ENCODE assay signal across 9 cellular contexts in the genomic region with DNA sequence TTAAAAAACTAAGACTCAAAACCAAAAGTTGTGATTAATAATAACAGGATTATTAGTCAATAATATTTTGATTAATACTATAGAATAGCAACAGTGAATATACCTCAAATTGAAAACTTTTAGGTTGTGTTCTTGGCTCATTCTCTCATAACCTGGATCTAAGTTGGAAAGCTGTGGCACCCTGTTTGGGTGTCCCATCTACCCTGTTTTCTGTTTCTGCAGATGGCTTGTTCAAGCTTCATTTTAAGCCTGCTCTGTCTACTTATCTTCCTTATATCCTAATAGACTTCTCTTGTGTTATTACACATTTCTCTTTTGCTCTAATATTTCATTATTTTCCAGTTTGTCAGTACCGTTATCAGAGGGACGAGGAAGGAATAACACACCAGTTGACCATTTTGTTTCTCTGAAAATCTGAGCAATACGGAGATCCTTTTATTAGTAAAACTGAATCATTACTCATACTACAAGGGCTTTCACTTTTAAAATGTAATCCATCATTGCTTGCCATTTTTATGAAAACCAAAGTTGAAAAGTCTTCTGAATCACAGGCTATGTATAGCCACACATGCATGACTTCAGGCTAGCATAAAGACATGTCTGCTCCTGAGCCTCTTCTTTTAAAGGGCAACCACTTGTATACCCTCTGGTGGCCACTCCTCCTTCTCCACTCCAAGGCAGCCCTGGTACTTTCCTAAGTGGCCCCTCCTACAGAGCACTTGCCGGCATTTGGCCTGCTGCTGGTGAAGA. TPM values are rescaled to one million over a fixed set of nuclear protein-coding genes. Genes with fewer than 3 reads are reported as not detected.
A peak's percentile ranks its signal among the peaks of the same experiment; 100 is the strongest.
DNase-seq lines count a peak whose midpoint lies in the region; ATAC-seq, FAIRE-seq and TF ChIP-seq lines count a peak whose summit lies in the region.
"Had no signal": no experiment of that assay in that cellular context is flagged by ENCODE, and none has a peak within 500 bp of the region (broad histone marks: within the 10 kb centered on the region; RNA-seq: fewer than 3 reads in every experiment).

No MANE protein-coding gene starts in this region.

- H3K4me3 Mint-ChIP-seq in activated CD8-positive, alpha-beta T cell treated with anti-CD3 and anti-CD28 coated beads for 36 hours: no peak overlapping the region
- H3K4me3 Mint-ChIP-seq in activated CD8-positive, alpha-beta T cell treated with anti-CD3 and anti-CD28 coated beads, Interleukin-2, amount 10 ng/mL, durations not matched to agents 7 days and 5 days: no peak overlapping the region
- no peak overlapping the region for H3K4me3 Mint-ChIP-seq in stimulated activated naive CD8-positive, alpha-beta T cell treated with anti-CD3 and anti-CD28 coated beads, Interleukin-15, Interleukin-2, amounts not matched to agents 100 ng/mL and 50 ng/mL, for 24 hours

- POLR2A ChIA-PET in activated CD8-positive, alpha-beta T cell treated with anti-CD3 and anti-CD28 coated beads for 36 hours (lab: Charles Lee): no interaction called here
- POLR2A ChIA-PET in activated CD8-positive, alpha-beta T cell treated with anti-CD3 and anti-CD28 coated beads, Interleukin-2, amount 10 ng/mL, durations not matched to agents 7 days and 5 days (lab: Charles Lee): no interaction called here

- H3K27me3 Mint-ChIP-seq in activated CD8-positive, alpha-beta T cell treated with anti-CD3 and anti-CD28 coated beads for 36 hours: no peaks in the 10 kb centered on the region
- no peaks in the 10 kb centered on the region for H3K27me3 Mint-ChIP-seq in activated CD8-positive, alpha-beta T cell treated with anti-CD3 and anti-CD28 coated beads, Interleukin-2, amount 10 ng/mL, durations not matched to agents 7 days and 5 days (ENCODE audit: low read depth)
- no peaks in the 10 kb centered on the region for H3K27me3 Mint-ChIP-seq in stimulated activated naive CD8-positive, alpha-beta T cell treated with anti-CD3 and anti-CD28 coated beads, Interleukin-15, Interleukin-2, amounts not matched to agents 100 ng/mL and 50 ng/mL, for 24 hours

- ATAC-seq in activated CD8-positive, alpha-beta T cell treated with anti-CD3 and anti-CD28 coated beads for 36 hours: peak; percentile 88
- ATAC-seq in activated CD8-positive, alpha-beta T cell treated with anti-CD3 and anti-CD28 coated beads, Interleukin-2, amount 10 ng/mL, durations not matched to agents 7 days and 5 days: no peak
- peak; percentile 54 for ATAC-seq in HG03103 (IDR thresholded peaks at IDR 0.05; ENCODE audit: low read depth, unreplicated experiment)

- peak overlapping the region; percentile 63 for H3K27ac Mint-ChIP-seq in activated CD8-positive, alpha-beta T cell treated with anti-CD3 and anti-CD28 coated beads for 36 hours
- H3K27ac Mint-ChIP-seq in activated CD8-positive, alpha-beta T cell treated with anti-CD3 and anti-CD28 coated beads, Interleukin-2, amount 10 ng/mL, durations not matched to agents 7 days and 5 days: no peak overlapping the region
- H3K27ac Mint-ChIP-seq in stimulated activated naive CD8-positive, alpha-beta T cell treated with anti-CD3 and anti-CD28 coated beads, Interleukin-15, Interleukin-2, amounts not matched to agents 100 ng/mL and 50 ng/mL, for 24 hours: peak overlapping the region; percentile 79

- peaks cover 10% of the 10 kb centered on the region for H3K4me1 Mint-ChIP-seq in activated CD8-positive, alpha-beta T cell treated with anti-CD3 and anti-CD28 coated beads for 36 hours (ENCODE audit: low read depth)
- no peaks in the 10 kb centered on the region for H3K4me1 Mint-ChIP-seq in activated CD8-positive, alpha-beta T cell treated with anti-CD3 and anti-CD28 coated beads, Interleukin-2, amount 10 ng/mL, durations not matched to agents 7 days and 5 days (ENCODE audit: low read depth)
- peaks cover 12% of the 10 kb centered on the region for H3K4me1 Mint-ChIP-seq in stimulated activated naive CD8-positive, alpha-beta T cell treated with anti-CD3 and anti-CD28 coated beads, Interleukin-15, Interleukin-2, amounts not matched to agents 100 ng/mL and 50 ng/mL, for 24 hours (ENCODE audit: low read depth)

- no peak for TF ChIP-seq CTCF in activated CD8-positive, alpha-beta T cell treated with anti-CD3 and anti-CD28 coated beads for 36 hours (IDR thresholded peaks at IDR 0.05)
- no peak for TF ChIP-seq CTCF in bronchial epithelial cell (IDR thresholded peaks at IDR 0.05; ENCODE audit: insufficient read depth, low read length, severe bottlenecking)

- intact Hi-C loops in activated CD8-positive, alpha-beta T cell treated with anti-CD3 and anti-CD28 coated beads for 36 hours (cut with micrococcal nuclease): loop anchor here (5.0 kb wide), 1 partner anchor 87 kb away; a partner anchor contains a TSS

- no peak for FAIRE-seq in bronchial epithelial cell (lab: Jason Lieb, UNC)

- H3K4me3 ChIP-seq in bronchial epithelial cell (ENCODE audit: low read depth, low read length): no peak overlapping the region
- H3K4me3 ChIP-seq: BLaER1 treated with 17β-estradiol and CSF1 and Interleukin-3, amounts not matched to agents 10 nM and 100 nM had no signal

- CTCF ChIA-PET in activated CD8-positive, alpha-beta T cell treated with anti-CD3 and anti-CD28 coated beads for 36 hours (lab: Charles Lee): interaction anchor here (1.3 to 3.9 kb wide), 6 partner anchors 28 to 317 kb away, joined by 3 to 15 read pairs (median 5); a partner anchor contains a TSS
- CTCF ChIA-PET in activated CD8-positive, alpha-beta T cell treated with anti-CD3 and anti-CD28 coated beads, Interleukin-2, amount 10 ng/mL, durations not matched to agents 7 days and 5 days (lab: Charles Lee): interaction anchor here (0.9 to 2.4 kb wide), 8 partner anchors 10 to 317 kb away, joined by 3 to 8 read pairs (median 3); no protein-coding TSS in a partner anchor

- no peaks in the 10 kb centered on the region for H3K9me3 Mint-ChIP-seq in activated CD8-positive, alpha-beta T cell treated with anti-CD3 and anti-CD28 coated beads for 36 hours
- H3K9me3 Mint-ChIP-seq in activated CD8-positive, alpha-beta T cell treated with anti-CD3 and anti-CD28 coated beads, Interleukin-2, amount 10 ng/mL, durations not matched to agents 7 days and 5 days (ENCODE audit: insufficient read depth): no peaks in the 10 kb centered on the region
- H3K9me3 Mint-ChIP-seq in stimulated activated naive CD8-positive, alpha-beta T cell treated with anti-CD3 and anti-CD28 coated beads, Interleukin-15, Interleukin-2, amounts not matched to agents 100 ng/mL and 50 ng/mL, for 24 hours: no peaks in the 10 kb centered on the region

- H3K27me3 ChIP-seq in bronchial epithelial cell (ENCODE audit: control insufficient read depth, insufficient read depth, low read length): no peaks in the 10 kb centered on the region
- H3K27me3 ChIP-seq: BLaER1 treated with 17β-estradiol and CSF1 and Interleukin-3, amounts not matched to agents 10 nM and 100 nM had no signal

- DNase-seq in activated CD8-positive, alpha-beta T cell treated with anti-CD3 and anti-CD28 coated beads for 36 hours: peak; percentile 17
- DNase-seq in activated CD8-positive, alpha-beta T cell treated with anti-CD3 and anti-CD28 coated beads, Interleukin-2, amount 10 ng/mL, durations not matched to agents 7 days and 5 days: no peak
- DNase-seq in bronchial epithelial cell (ENCODE audit: low read depth) (peak; percentile 47), NCI-H1092 treated with DMSO at 0.1 percent for 48 hours (lab: John Stamatoyannopoulos, UW) (no peak), NCI-H82 (lab: John Stamatoyannopoulos, UW) (no peak)
- DNase-seq in activated CD4-positive, CD25-positive, alpha-beta regulatory T cell (lab: John Stamatoyannopoulos, UW): no peak

- H3K36me3 Mint-ChIP-seq in activated CD8-positive, alpha-beta T cell treated with anti-CD3 and anti-CD28 coated beads for 36 hours (ENCODE audit: low read depth): peaks cover 13% of the 10 kb centered on the region
- peaks cover 27% of the 10 kb centered on the region for H3K36me3 Mint-ChIP-seq in activated CD8-positive, alpha-beta T cell treated with anti-CD3 and anti-CD28 coated beads, Interleukin-2, amount 10 ng/mL, durations not matched to agents 7 days and 5 days (ENCODE audit: low read depth)
- peaks cover 51% of the 10 kb centered on the region for H3K36me3 Mint-ChIP-seq in stimulated activated naive CD8-positive, alpha-beta T cell treated with anti-CD3 and anti-CD28 coated beads, Interleukin-15, Interleukin-2, amounts not matched to agents 100 ng/mL and 50 ng/mL, for 24 hours (ENCODE audit: low read depth)

- peaks cover 12% of the 10 kb centered on the region for H3K36me3 ChIP-seq in bronchial epithelial cell (ENCODE audit: control insufficient read depth, insufficient read depth, low read length)

RNA-seq across cellular contexts. Expression of a gene that starts 22.3 kb away (rescaled TPM):
- total RNA-seq in activated CD8-positive, alpha-beta T cell treated with anti-CD3 and anti-CD28 coated beads for 36 hours: 10 to 100 TPM; 34.2 to 35.3 TPM
- 10 to 100 TPM; 36.1 to 39.3 TPM for total RNA-seq in activated CD8-positive, alpha-beta T cell treated with anti-CD3 and anti-CD28 coated beads, Interleukin-2, amount 10 ng/mL, durations not matched to agents 7 days and 5 days
- 33.2 and 35.7 TPM in 2 replicates for total RNA-seq in bronchial epithelial cell

RNA-seq across cellular contexts. Expression of a gene that starts 22.4 kb away (rescaled TPM):
- 10 to 100 TPM; 37.4 to 38.1 TPM for total RNA-seq in activated CD8-positive, alpha-beta T cell treated with anti-CD3 and anti-CD28 coated beads for 36 hours
- total RNA-seq in activated CD8-positive, alpha-beta T cell treated with anti-CD3 and anti-CD28 coated beads, Interleukin-2, amount 10 ng/mL, durations not matched to agents 7 days and 5 days: 10 to 100 TPM; 24.0 to 25.8 TPM
- total RNA-seq in bronchial epithelial cell: 14.2 and 25.0 TPM in 2 replicates

RNA-seq across cellular contexts. Expression of a gene that starts 50.3 kb away (rescaled TPM):
- 1 to 10 TPM; 1.9 to 2.2 TPM for total RNA-seq in activated CD8-positive, alpha-beta T cell treated with anti-CD3 and anti-CD28 coated beads for 36 hours
- total RNA-seq in activated CD8-positive, alpha-beta T cell treated with anti-CD3 and anti-CD28 coated beads, Interleukin-2, amount 10 ng/mL, durations not matched to agents 7 days and 5 days: 1 to 10 TPM; 5.8 to 6.0 TPM
- 10.5 and 19.0 TPM in 2 replicates for total RNA-seq in bronchial epithelial cell

Comparison
In these comparisons a context has a peak if more than half of its experiments do, and no peak if none do; other contexts are left out.
1. DNase-seq: peak in activated CD8-positive, alpha-beta T cell treated with anti-CD3 and anti-CD28 coated beads for 36 hours (single experiment) and bronchial epithelial cell (single experiment); none in activated CD8-positive, alpha-beta T cell treated with anti-CD3 and anti-CD28 coated beads, Interleukin-2, amount 10 ng/mL, durations not matched to agents 7 days and 5 days (single experiment), NCI-H1092 treated with DMSO at 0.1 percent for 48 hours (single experiment), activated CD4-positive, CD25-positive, alpha-beta regulatory T cell (0 of 4) and NCI-H82 (single experiment).